In genomic region chrX:22666441-22666840, GRCh38 we compare ENCODE assay signal across 8 cellular contexts.
DNase-seq lines count a peak whose midpoint lies in the region; ATAC-seq and TF ChIP-seq lines count a peak whose summit lies in the region.
"Had no signal": no experiment of that assay in that cellular context is flagged by ENCODE, and none has a peak within 500 bp of the region (broad histone marks: within the 10 kb centered on the region; RNA-seq: fewer than 3 reads in every experiment).

No MANE protein-coding gene starts in this region.

- no peak overlapping the region for H3K4me3 Mint-ChIP-seq in neural crest cell
- H3K4me3 Mint-ChIP-seq: T-helper 1 cell treated with Interleukin-12 subunit alpha and Interleukin-12 subunit beta and Interleukin-4 antibody, amounts not matched to agents 30 μg/mL and 1 μg/mL, for 36 hours had no signal

- ATAC-seq in GM18520 (IDR thresholded peaks at IDR 0.05; ENCODE audit: unreplicated experiment): no peak
- no peak for ATAC-seq in HG02610 (IDR thresholded peaks at IDR 0.05; ENCODE audit: unreplicated experiment)
- ATAC-seq in upper lobe of left lung (ENCODE audit: low FRiP score in 2 of 2): no peak

- TF ChIP-seq EP300 in upper lobe of left lung (IDR thresholded peaks at IDR 0.05): no peak

- H3K36me3 ChIP-seq in upper lobe of left lung: no peaks in the 10 kb centered on the region

- H3K36me3 Mint-ChIP-seq in neural crest cell (ENCODE audit: low read depth): no peaks in the 10 kb centered on the region

- in situ Hi-C loops in astrocyte of the cerebellum (cut with HindIII; ENCODE audit: low sequenced_read_pairs): no loop called here

- WGBS in upper lobe of left lung, 2 donors: 12 to 31% methylated on average over 9 of the region's 9 CpGs

- no peak overlapping the region for H3K4me3 ChIP-seq in GM12865 (ENCODE audit: low read depth, low read length)
- H3K4me3 ChIP-seq in astrocyte of the cerebellum (ENCODE audit: low read depth, low read length): no peak overlapping the region
- H3K4me3 ChIP-seq in upper lobe of left lung: no peak overlapping the region

- peaks cover 8% of the 10 kb centered on the region for H3K9me3 Mint-ChIP-seq in neural crest cell
- H3K9me3 Mint-ChIP-seq: T-helper 1 cell treated with Interleukin-12 subunit alpha and Interleukin-12 subunit beta and Interleukin-4 antibody, amounts not matched to agents 30 μg/mL and 1 μg/mL, for 36 hours had no signal

- no peak overlapping the region for H3K27ac Mint-ChIP-seq in neural crest cell (ENCODE audit: unreplicated experiment)
- H3K27ac Mint-ChIP-seq: T-helper 1 cell treated with Interleukin-12 subunit alpha and Interleukin-12 subunit beta and Interleukin-4 antibody, amounts not matched to agents 30 μg/mL and 1 μg/mL, for 36 hours had no signal

- H3K27me3 Mint-ChIP-seq in neural crest cell (ENCODE audit: low read depth): no peaks in the 10 kb centered on the region

- no peaks in the 10 kb centered on the region for H3K4me1 Mint-ChIP-seq in neural crest cell

- H3K9me3 ChIP-seq in upper lobe of left lung: no peaks in the 10 kb centered on the region

- DNase-seq in GM12865 (ENCODE audit: low read depth): peak; percentile 18
- DNase-seq in HuH-7 (ENCODE audit: low spot score): peak; percentile 4
- no peak for DNase-seq in astrocyte of the cerebellum (ENCODE audit: low read depth)
- no peak for DNase-seq in neural crest cell (ENCODE audit: low read depth, low spot score)
- no peak for DNase-seq in upper lobe of left lung

- TF ChIP-seq CTCF in GM12865 (IDR thresholded peaks at IDR 0.05; ENCODE audit: insufficient read depth, low read depth, low read length, missing control alignments) (peak; percentile 23), astrocyte of the cerebellum (IDR thresholded peaks at IDR 0.05; ENCODE audit: low read depth, low read length, missing control alignments) (peak; percentile 5), neural crest cell (conservative IDR thresholded peaks at IDR 0.05) (peak; percentile 45), upper lobe of left lung (IDR thresholded peaks at IDR 0.05) (no peak)

- H3K27ac ChIP-seq in upper lobe of left lung: no peak overlapping the region

- no peaks in the 10 kb centered on the region for H3K4me1 ChIP-seq in upper lobe of left lung

- H3K27me3 ChIP-seq in upper lobe of left lung: no peaks in the 10 kb centered on the region

- TF ChIP-seq POLR2A in upper lobe of left lung (IDR thresholded peaks at IDR 0.05): no peak

Comparison
In these comparisons a context has a peak if more than half of its experiments do, and no peak if none do; other contexts are left out.
1. DNase-seq: peak in GM12865 (single experiment) and HuH-7 (single experiment); none in astrocyte of the cerebellum (single experiment), neural crest cell (single experiment) and upper lobe of left lung (0 of 2).
2. CTCF ChIP-seq: peak in GM12865 (single experiment), astrocyte of the cerebellum (single experiment) and neural crest cell (single experiment); none in upper lobe of left lung (0 of 6).